Comparison of ENCODE assay signal across 7 cellular contexts in genomic region chr6:131519670-131520436, GRCh38. TPM values are rescaled to one million over a fixed set of nuclear protein-coding genes. Genes with fewer than 3 reads are reported as not detected.
A peak's percentile ranks its signal among the peaks of the same experiment; 100 is the strongest.
DNase-seq lines count a peak whose midpoint lies in the region; ATAC-seq and TF ChIP-seq lines count a peak whose summit lies in the region.

No MANE protein-coding gene starts in this region.

- H3K27ac ChIP-seq in PC-3 (ENCODE audit: low read length) (no peak overlapping the region), testis (no peak overlapping the region)

- TF ChIP-seq CTCF in PC-3 (conservative IDR thresholded peaks at IDR 0.05; ENCODE audit: low read depth, low read length) (peak; percentile 58), testis (IDR thresholded peaks at IDR 0.05) (peak; percentile 19 to 60 (median 37))

- TF ChIP-seq POLR2A in testis (IDR thresholded peaks at IDR 0.05): no peak

- no peaks in the 10 kb centered on the region for H4K20me1 ChIP-seq in PC-3 (ENCODE audit: low read length)

- H3K79me2 ChIP-seq in PC-3 (ENCODE audit: low read length): no peaks in the 10 kb centered on the region

- H2AFZ ChIP-seq in PC-3 (ENCODE audit: low read length): no peak overlapping the region

- H3K27me3 ChIP-seq in PC-3 (ENCODE audit: low read length): no peaks in the 10 kb centered on the region
- H3K27me3 ChIP-seq in testis: no peaks in the 10 kb centered on the region

- H3K4me2 ChIP-seq in PC-3 (ENCODE audit: low read length): no peak overlapping the region

- CTCF ChIA-PET in PC-3 (lab: Charles Lee): interaction anchor here (0.5 to 1.0 kb wide), 7 partner anchors 9 to 390 kb away, joined by 3 to 5 read pairs (median 3); partner anchors contain the start of gene MED23

- H3K9me2 ChIP-seq in PC-3 (replicated peaks; ENCODE audit: low read length): no peaks in the 10 kb centered on the region

- WGBS in testis, 2 donors: 44 to 71% methylated on average over 2 of the region's 2 CpGs

- H3F3A ChIP-seq in PC-3 (ENCODE audit: low read length, unreplicated experiment): no peaks in the 10 kb centered on the region

- peak; percentile 56 for DNase-seq in GM03348 (ENCODE audit: low spot score)
- DNase-seq in PC-3: peak; percentile 58
- peak; percentile 38 for DNase-seq in amniotic epithelial cell (ENCODE audit: low read depth)
- peak in 1 of 2 donors; percentile 27 for DNase-seq in left colon
- DNase-seq in testis: peak; percentile 47

- BruUV-seq in PC-3 (replicated peaks; lab: Mats Ljungman, UMichigan): no TSS peak

- peak; percentile 97 for ATAC-seq in GM19467 (IDR thresholded peaks at IDR 0.05; ENCODE audit: unreplicated experiment)
- ATAC-seq in HG03457 (IDR thresholded peaks at IDR 0.05; ENCODE audit: unreplicated experiment): peak; percentile 98
- peak; percentile 77 for ATAC-seq in PC-3
- peak; percentile 91 for ATAC-seq in left colon

- intact Hi-C loops in PC-3 (cut with micrococcal nuclease): no loop called here
- intact Hi-C loops in left colon (cut with DNase I, micrococcal nuclease): no loop called here
- intact Hi-C loops in testis (cut with DNase I; ENCODE audit: low total_unique reads): no loop called here

- POLR2A ChIA-PET in PC-3 (lab: Charles Lee; ENCODE audit: unreplicated experiment): interaction anchor here (0.8 kb wide), 1 partner anchor 16 kb away, joined by 3 read pairs; no protein-coding TSS in a partner anchor

- H3K9me3 ChIP-seq in PC-3 (ENCODE audit: low read length) (no peaks in the 10 kb centered on the region), testis (peaks cover 3% of the 10 kb centered on the region)

- H3K4me1 ChIP-seq in PC-3 (ENCODE audit: insufficient read depth, low read length): no peaks in the 10 kb centered on the region
- no peaks in the 10 kb centered on the region for H3K4me1 ChIP-seq in testis

- no peak overlapping the region for H3K9ac ChIP-seq in PC-3 (ENCODE audit: low read length)

- no peaks in the 10 kb centered on the region for H3K36me3 ChIP-seq in PC-3 (ENCODE audit: low read depth, low read length)
- no peaks in the 10 kb centered on the region for H3K36me3 ChIP-seq in testis (ENCODE audit: low read depth, missing control alignments)

- no peak overlapping the region for H3K4me3 ChIP-seq in PC-3 (ENCODE audit: low read length)
- no peak overlapping the region for H3K4me3 ChIP-seq in testis

RNA-seq across cellular contexts. Expression of gene ARG1, which starts 53.2 kb away (rescaled TPM):
- total RNA-seq in PC-3 (2014; rRNA removed) (not detected in 2 replicates), left colon (under 1 TPM in 1 of 2 donors, not detected in 1; 0.28 TPM), testis (not detected)
- 0.34 TPM for polyA plus RNA-seq in testis (ENCODE audit: insufficient read depth, low read depth, low replicate concordance)
